ENCODE assay signal across 8 cellular contexts in the genomic region with DNA sequence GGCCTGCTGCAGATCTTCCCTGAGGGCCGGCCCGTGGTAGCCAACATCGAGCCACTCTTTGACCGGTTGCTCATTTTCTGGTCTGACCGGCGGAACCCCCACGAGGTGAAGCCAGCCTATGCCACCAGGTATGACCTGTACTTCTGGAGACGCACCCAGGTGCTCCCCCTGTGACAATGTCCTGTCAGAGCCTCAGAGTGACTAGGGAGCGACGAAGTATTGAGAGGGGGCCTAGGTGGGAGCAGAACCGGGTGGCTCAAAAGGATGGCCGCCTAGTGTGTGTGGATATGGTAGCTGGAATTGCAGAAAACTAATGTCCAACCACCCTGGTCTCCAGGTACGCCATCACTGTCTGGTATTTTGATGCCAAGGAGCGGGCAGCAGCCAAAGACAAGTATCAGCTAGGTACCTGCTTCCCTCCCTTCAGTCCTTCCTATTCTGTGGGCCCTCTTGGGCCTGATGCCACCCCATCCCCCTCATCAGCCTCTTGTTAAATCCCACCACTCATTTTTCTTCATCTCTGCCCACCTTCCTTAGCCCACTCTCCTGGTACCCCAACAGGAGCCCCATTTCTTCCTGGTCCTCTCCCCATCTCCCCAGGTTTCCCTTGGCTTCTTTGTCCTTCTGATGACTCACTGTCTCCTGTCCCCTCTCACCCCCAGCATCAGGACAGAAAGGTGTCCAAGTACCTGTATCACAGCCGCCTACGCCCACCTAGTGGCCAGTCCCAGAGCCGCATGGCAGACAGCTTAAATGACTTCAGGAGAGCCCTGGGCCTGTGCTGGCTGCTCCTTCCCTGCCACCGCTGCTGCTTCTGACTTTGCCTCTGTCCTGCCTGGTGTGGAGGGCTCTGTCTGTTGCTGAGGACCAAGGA. TPM values are rescaled to one million over a fixed set of nuclear protein-coding genes. Genes with fewer than 3 reads are reported as not detected.
DNase-seq lines count a peak whose midpoint lies in the region; ATAC-seq and TF ChIP-seq lines count a peak whose summit lies in the region.

No MANE protein-coding gene starts in this region.

- peak overlapping the region; percentile 75 for H3K4me3 Mint-ChIP-seq in T-helper 2 cell treated with Interferon-gamma antibody and Interleukin-4, amounts not matched to agents 5 μg/mL and 100 μg/mL, for 36 hours
- H3K4me3 Mint-ChIP-seq in stimulated activated naive B cell treated with anti-CD40 and anti-IgM and Interleukin-4, amounts not matched to agents 10 μg/mL and 1 μg/mL and 100 μg/mL, for 72 hours, result peak overlapping the region; percentile 51 to 83

- peaks cover 60% of the 10 kb centered on the region for H3K4me1 Mint-ChIP-seq in T-helper 2 cell treated with Interferon-gamma antibody and Interleukin-4, amounts not matched to agents 5 μg/mL and 100 μg/mL, for 36 hours (ENCODE audit: low read depth)
- H3K4me1 Mint-ChIP-seq in stimulated activated naive B cell treated with anti-CD40 and anti-IgM and Interleukin-4, amounts not matched to agents 10 μg/mL and 1 μg/mL and 100 μg/mL, for 72 hours, result peaks cover 73 to 99% of the 10 kb centered on the region in 2 donors

- H3K27ac Mint-ChIP-seq in T-helper 2 cell treated with Interferon-gamma antibody and Interleukin-4, amounts not matched to agents 5 μg/mL and 100 μg/mL, for 36 hours, result peak overlapping the region; percentile 67
- peak overlapping the region; percentile 98 for H3K27ac Mint-ChIP-seq in stimulated activated naive B cell treated with anti-CD40 and anti-IgM and Interleukin-4, amounts not matched to agents 10 μg/mL and 1 μg/mL and 100 μg/mL, for 72 hours

- DNase-seq in T-helper 2 cell treated with Interferon-gamma antibody and Interleukin-4, amounts not matched to agents 5 μg/mL and 100 μg/mL, for 36 hours (ENCODE audit: low spot score), result no peak
- DNase-seq in T-helper 2 cell, result no peak
- peak; percentile 75 for DNase-seq in SW480 (ENCODE audit: low spot score)
- DNase-seq in fibroblast of villous mesenchyme (ENCODE audit: low read depth), result no peak
- no peak for DNase-seq in stimulated activated naive B cell treated with anti-CD40 and anti-IgM and Interleukin-4, amounts not matched to agents 10 μg/mL and 1 μg/mL and 100 μg/mL, for 72 hours
- DNase-seq in NCI-H187 treated with DMSO at 0.1 percent for 48 hours (lab: John Stamatoyannopoulos, UW), result no peak
- DNase-seq in activated CD8-positive, alpha-beta memory T cell treated with anti-CD3 and anti-CD28 coated beads for 24 hours, result no peak

- H3K4me3 ChIP-seq in fibroblast of villous mesenchyme (ENCODE audit: low read depth, low read length), result no peak overlapping the region

- ATAC-seq in stimulated activated naive B cell treated with anti-CD40 and anti-IgM and Interleukin-4, amounts not matched to agents 10 μg/mL and 1 μg/mL and 100 μg/mL, for 72 hours (replicated peaks), result no peak
- no peak for ATAC-seq in HG02840 (IDR thresholded peaks at IDR 0.05; ENCODE audit: low FRiP score, unreplicated experiment)

- peak; percentile 35 for TF ChIP-seq CTCF in fibroblast of villous mesenchyme (IDR thresholded peaks at IDR 0.05; ENCODE audit: insufficient read depth, low read depth, low read length)

- no peaks in the 10 kb centered on the region for H3K9me3 Mint-ChIP-seq in T-helper 2 cell treated with Interferon-gamma antibody and Interleukin-4, amounts not matched to agents 5 μg/mL and 100 μg/mL, for 36 hours
- no peaks in the 10 kb centered on the region for H3K9me3 Mint-ChIP-seq in stimulated activated naive B cell treated with anti-CD40 and anti-IgM and Interleukin-4, amounts not matched to agents 10 μg/mL and 1 μg/mL and 100 μg/mL, for 72 hours

- peaks cover 55% of the 10 kb centered on the region for H3K36me3 Mint-ChIP-seq in T-helper 2 cell treated with Interferon-gamma antibody and Interleukin-4, amounts not matched to agents 5 μg/mL and 100 μg/mL, for 36 hours (ENCODE audit: low read depth)
- H3K36me3 Mint-ChIP-seq in stimulated activated naive B cell treated with anti-CD40 and anti-IgM and Interleukin-4, amounts not matched to agents 10 μg/mL and 1 μg/mL and 100 μg/mL, for 72 hours, result peaks cover 40 to 78% of the 10 kb centered on the region in 2 donors

- H3K27me3 Mint-ChIP-seq in T-helper 2 cell treated with Interferon-gamma antibody and Interleukin-4, amounts not matched to agents 5 μg/mL and 100 μg/mL, for 36 hours (ENCODE audit: low read depth), result peaks cover 7% of the 10 kb centered on the region
- peaks cover 0 to 2% of the 10 kb centered on the region in 2 donors for H3K27me3 Mint-ChIP-seq in stimulated activated naive B cell treated with anti-CD40 and anti-IgM and Interleukin-4, amounts not matched to agents 10 μg/mL and 1 μg/mL and 100 μg/mL, for 72 hours

RNA-seq across cellular contexts. Expression of a gene that starts 8.4 kb away (rescaled TPM):
- total RNA-seq in fibroblast of villous mesenchyme, result 70.8 and 76.0 TPM in 2 replicates

RNA-seq across cellular contexts. Expression of a gene that starts 29.3 kb away (rescaled TPM):
- 12.6 and 13.4 TPM in 2 replicates for total RNA-seq in fibroblast of villous mesenchyme

RNA-seq across cellular contexts. Expression of a gene that starts 32.1 kb away (rescaled TPM):
- total RNA-seq in fibroblast of villous mesenchyme, result not detected in 2 replicates

RNA-seq across cellular contexts. Expression of a gene that starts 42.9 kb away (rescaled TPM):
- total RNA-seq in fibroblast of villous mesenchyme, result not detected in 2 replicates

RNA-seq across cellular contexts. Expression of a gene that starts 56.4 kb away (rescaled TPM):
- 34.1 and 36.1 TPM in 2 replicates for total RNA-seq in fibroblast of villous mesenchyme
